1 cellular context compared by ENCODE assay signal in the genomic region with DNA sequence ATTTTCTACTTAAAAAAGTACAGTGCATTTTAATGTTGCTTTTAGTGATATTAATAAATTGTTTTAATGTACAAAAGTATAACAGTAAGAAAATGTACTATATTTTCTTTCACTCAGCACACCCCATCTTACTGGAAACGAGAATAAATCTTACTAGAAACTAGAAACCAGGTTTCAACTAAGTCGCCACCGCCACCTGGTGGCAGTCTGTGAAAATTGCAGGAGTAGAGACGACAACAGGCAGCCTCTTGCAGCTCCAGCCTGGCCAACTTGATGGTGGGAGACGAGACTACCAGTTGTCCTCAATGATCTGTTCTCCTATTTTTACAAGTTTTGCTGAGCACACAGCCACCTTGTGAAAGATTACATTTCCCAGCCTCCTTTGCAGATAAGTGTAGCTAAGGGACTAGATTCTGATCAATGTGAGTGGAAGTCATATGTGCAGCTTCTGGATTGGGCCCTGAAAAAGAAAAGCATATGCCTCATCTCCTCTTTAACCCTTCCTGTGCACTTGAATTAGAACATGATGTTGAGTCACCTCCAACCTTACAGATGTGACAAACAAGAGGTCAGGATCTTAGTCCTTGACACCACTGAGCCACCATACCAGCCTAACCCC.
TF ChIP-seq lines count a peak whose summit lies in the region.

No MANE protein-coding gene starts in this region.

TF ChIP-seq in HCT116, 20 proteins besides CTCF, POLR2A, EP300 and RAD21 (continued from another document):
- TF ChIP-seq POLR2AphosphoS5 (IDR thresholded peaks at IDR 0.05; ENCODE audit: low read depth, low read length) (no peak), YY1 (IDR thresholded peaks at IDR 0.05; ENCODE audit: extremely low read depth, insufficient replicate concordance, low read depth, low read length) (no peak), ZNF274 (IDR thresholded peaks at IDR 0.05; ENCODE audit: low read depth, low read length) (no peak), EGR1 (IDR thresholded peaks at IDR 0.05; ENCODE audit: low read depth) (no peak), EZH2phosphoT487 (IDR thresholded peaks at IDR 0.05; ENCODE audit: borderline replicate concordance) (no peak), SIN3A (IDR thresholded peaks at IDR 0.05; ENCODE audit: low read depth) (no peak), SRF (IDR thresholded peaks at IDR 0.05; ENCODE audit: low read depth) (no peak), JUND (IDR thresholded peaks at IDR 0.05) (no peak), ELF1 (IDR thresholded peaks at IDR 0.05; ENCODE audit: borderline replicate concordance, low read depth) (no peak)
- TF ChIP-seq, protein P1, sequence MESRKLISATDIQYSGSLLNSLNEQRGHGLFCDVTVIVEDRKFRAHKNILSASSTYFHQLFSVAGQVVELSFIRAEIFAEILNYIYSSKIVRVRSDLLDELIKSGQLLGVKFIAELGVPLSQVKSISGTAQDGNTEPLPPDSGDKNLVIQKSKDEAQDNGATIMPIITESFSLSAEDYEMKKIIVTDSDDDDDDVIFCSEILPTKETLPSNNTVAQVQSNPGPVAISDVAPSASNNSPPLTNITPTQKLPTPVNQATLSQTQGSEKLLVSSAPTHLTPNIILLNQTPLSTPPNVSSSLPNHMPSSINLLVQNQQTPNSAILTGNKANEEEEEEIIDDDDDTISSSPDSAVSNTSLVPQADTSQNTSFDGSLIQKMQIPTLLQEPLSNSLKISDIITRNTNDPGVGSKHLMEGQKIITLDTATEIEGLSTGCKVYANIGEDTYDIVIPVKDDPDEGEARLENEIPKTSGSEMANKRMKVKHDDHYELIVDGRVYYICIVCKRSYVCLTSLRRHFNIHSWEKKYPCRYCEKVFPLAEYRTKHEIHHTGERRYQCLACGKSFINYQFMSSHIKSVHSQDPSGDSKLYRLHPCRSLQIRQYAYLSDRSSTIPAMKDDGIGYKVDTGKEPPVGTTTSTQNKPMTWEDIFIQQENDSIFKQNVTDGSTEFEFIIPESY (IDR thresholded peaks at IDR 0.05; ENCODE audit: extremely low read depth, insufficient replicate concordance, low read length), result no peak
- TF ChIP-seq, protein P2, sequence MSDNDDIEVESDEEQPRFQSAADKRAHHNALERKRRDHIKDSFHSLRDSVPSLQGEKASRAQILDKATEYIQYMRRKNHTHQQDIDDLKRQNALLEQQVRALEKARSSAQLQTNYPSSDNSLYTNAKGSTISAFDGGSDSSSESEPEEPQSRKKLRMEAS (IDR thresholded peaks at IDR 0.05), result no peak
TF ChIP-seq in HCT116: peak in this region for 0.
